1 cellular context compared by ENCODE assay signal in genomic region chr11:120225372-120225909, GRCh38.
TF ChIP-seq lines count a peak whose summit lies in the region.

No MANE protein-coding gene starts in this region.

TF ChIP-seq in GM12878, 131 proteins besides CTCF, POLR2A, EP300 and RAD21:
- no peak for TF ChIP-seq SRF (IDR thresholded peaks at IDR 0.05; ENCODE audit: low read depth in 2 of 2, low read length in 2 of 2)
- no peak for TF ChIP-seq SMC3 (IDR thresholded peaks at IDR 0.05; ENCODE audit: borderline replicate concordance, low read length)
- no peak for TF ChIP-seq EGR1 (IDR thresholded peaks at IDR 0.05; ENCODE audit: borderline replicate concordance in 1 of 2, low read depth in 2 of 2, low read length in 2 of 2)
- no peak for TF ChIP-seq ZNF384 (IDR thresholded peaks at IDR 0.05; ENCODE audit: borderline replicate concordance, low read depth, low read length)
- no peak for TF ChIP-seq KAT2A (conservative IDR thresholded peaks at IDR 0.05; ENCODE audit: control insufficient read depth, low read depth, low read length)
- TF ChIP-seq CBX5 (IDR thresholded peaks at IDR 0.05; ENCODE audit: low read depth), result no peak
- TF ChIP-seq, protein P1, sequence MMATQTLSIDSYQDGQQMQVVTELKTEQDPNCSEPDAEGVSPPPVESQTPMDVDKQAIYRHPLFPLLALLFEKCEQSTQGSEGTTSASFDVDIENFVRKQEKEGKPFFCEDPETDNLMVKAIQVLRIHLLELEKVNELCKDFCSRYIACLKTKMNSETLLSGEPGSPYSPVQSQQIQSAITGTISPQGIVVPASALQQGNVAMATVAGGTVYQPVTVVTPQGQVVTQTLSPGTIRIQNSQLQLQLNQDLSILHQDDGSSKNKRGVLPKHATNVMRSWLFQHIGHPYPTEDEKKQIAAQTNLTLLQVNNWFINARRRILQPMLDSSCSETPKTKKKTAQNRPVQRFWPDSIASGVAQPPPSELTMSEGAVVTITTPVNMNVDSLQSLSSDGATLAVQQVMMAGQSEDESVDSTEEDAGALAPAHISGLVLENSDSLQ (IDR thresholded peaks at IDR 0.05), result no peak
- TF ChIP-seq TCF3 (IDR thresholded peaks at IDR 0.05; ENCODE audit: borderline replicate concordance, insufficient read depth, low read depth, low read length), result no peak
- no peak for TF ChIP-seq CBFB (IDR thresholded peaks at IDR 0.05; ENCODE audit: low read depth)
